ENCODE assay signal across 1 cellular context in the genomic region with DNA sequence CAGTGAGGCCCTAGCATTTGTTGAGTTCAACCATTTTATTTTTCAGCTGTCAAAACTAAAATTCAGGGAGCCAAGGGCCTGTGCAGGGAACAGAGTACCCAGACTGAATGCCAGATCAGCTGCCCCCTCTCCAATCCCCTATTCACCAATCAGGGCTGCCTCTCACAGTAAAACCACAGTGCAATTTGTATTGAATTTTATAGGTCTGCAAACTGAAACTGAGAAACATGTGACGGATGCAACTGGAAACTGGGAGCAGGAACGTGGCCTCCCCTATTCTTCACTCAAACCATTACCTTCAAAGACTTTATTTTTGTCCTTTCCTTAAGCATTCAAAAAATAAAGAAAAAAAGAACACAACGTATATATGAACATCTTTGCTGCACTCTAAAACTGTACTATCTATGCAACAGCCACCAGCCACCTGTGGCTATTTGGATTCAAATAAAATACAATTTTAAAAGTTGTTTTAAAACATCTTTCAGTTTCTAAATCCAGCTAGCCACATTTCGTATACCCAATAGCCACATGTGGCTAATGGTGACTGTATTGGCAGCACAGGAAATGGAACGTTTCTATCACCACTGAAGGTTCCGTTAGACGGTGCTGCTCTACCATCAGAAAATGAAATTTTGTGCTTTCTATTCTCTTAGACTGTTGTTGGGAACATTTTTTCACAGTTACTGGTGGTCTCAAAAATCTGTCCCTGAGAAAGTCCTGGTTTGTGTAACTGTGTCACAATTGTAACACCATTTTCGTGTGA.
TF ChIP-seq lines count a peak whose summit lies in the region.

No MANE protein-coding gene starts in this region.

TF ChIP-seq in GM12878, 131 proteins besides CTCF, POLR2A, EP300 and RAD21:
- no peak for TF ChIP-seq NRF1 (conservative IDR thresholded peaks at IDR 0.05; ENCODE audit: low read depth, low read length)
- no peak for TF ChIP-seq RAD51 (IDR thresholded peaks at IDR 0.05)
- no peak for TF ChIP-seq SP1 (IDR thresholded peaks at IDR 0.05; ENCODE audit: low read depth, low read length)
- TF ChIP-seq RBBP5 (conservative IDR thresholded peaks at IDR 0.05) = no peak
- no peak for TF ChIP-seq SMAD5 (IDR thresholded peaks at IDR 0.05; ENCODE audit: low read depth)
- no peak for TF ChIP-seq BCL3 (IDR thresholded peaks at IDR 0.05; ENCODE audit: borderline replicate concordance, insufficient read depth, low read depth, low read length, poor library complexity, severe bottlenecking)
- no peak for TF ChIP-seq BCLAF1 (IDR thresholded peaks at IDR 0.05)
- no peak for TF ChIP-seq TBL1XR1 (IDR thresholded peaks at IDR 0.05; ENCODE audit: low read depth, low read length)
- no peak for TF ChIP-seq SUZ12 (IDR thresholded peaks at IDR 0.05; ENCODE audit: unreplicated experiment)
- TF ChIP-seq MTA3 (IDR thresholded peaks at IDR 0.05; ENCODE audit: borderline replicate concordance, low read length) = no peak
- no peak for TF ChIP-seq SUPT20H (IDR thresholded peaks at IDR 0.05; ENCODE audit: borderline replicate concordance, control insufficient read depth, low read depth, low read length)
- TF ChIP-seq, protein P1, sequence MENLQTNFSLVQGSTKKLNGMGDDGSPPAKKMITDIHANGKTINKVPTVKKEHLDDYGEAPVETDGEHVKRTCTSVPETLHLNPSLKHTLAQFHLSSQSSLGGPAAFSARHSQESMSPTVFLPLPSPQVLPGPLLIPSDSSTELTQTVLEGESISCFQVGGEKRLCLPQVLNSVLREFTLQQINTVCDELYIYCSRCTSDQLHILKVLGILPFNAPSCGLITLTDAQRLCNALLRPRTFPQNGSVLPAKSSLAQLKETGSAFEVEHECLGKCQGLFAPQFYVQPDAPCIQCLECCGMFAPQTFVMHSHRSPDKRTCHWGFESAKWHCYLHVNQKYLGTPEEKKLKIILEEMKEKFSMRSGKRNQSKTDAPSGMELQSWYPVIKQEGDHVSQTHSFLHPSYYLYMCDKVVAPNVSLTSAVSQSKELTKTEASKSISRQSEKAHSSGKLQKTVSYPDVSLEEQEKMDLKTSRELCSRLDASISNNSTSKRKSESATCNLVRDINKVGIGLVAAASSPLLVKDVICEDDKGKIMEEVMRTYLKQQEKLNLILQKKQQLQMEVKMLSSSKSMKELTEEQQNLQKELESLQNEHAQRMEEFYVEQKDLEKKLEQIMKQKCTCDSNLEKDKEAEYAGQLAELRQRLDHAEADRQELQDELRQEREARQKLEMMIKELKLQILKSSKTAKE (IDR thresholded peaks at IDR 0.05; ENCODE audit: low read depth, poor library complexity, severe bottlenecking) = no peak
